ENCODE assay signal across 8 cellular contexts in genomic region chr15:67254238-67255175, GRCh38. TPM values are rescaled to one million over a fixed set of nuclear protein-coding genes. Genes with fewer than 3 reads are reported as not detected.
DNase-seq lines count a peak whose midpoint lies in the region; ATAC-seq, FAIRE-seq and TF ChIP-seq lines count a peak whose summit lies in the region.

Gene AAGAB (minus strand): TSS chr15:67254661. CDS start chr15:67254631, 30 bp downstream.
Gene IQCH (plus strand): TSS chr15:67254786. CDS start chr15:67254897, 111 bp downstream.

- DNase-seq in GM23248 (peak; percentile 99), Karpas-422 (peak; percentile 98), RCC 7860 (ENCODE audit: low spot score) (peak; percentile 93), fibroblast of lung (ENCODE audit: low read depth in 2 of 2) (peak; percentile 97 to 99), naive B cell (peak; percentile 99)
- peak; percentile 95 to 98 for DNase-seq in activated T-helper 1 cell treated with anti-CD3 and anti-CD28 coated beads, Interleukin-2, amount 50 U/mL, for 16 hours (ENCODE audit: low read depth in 1 of 2, low spot score in 1 of 2)
- DNase-seq in stimulated activated effector memory CD8-positive, alpha-beta T cell treated with anti-CD3 and anti-CD28 coated beads, Interleukin-12 subunit alpha, Interleukin-12 subunit beta, amount 100 ng/mL, for 72 hours (ENCODE audit: low spot score in 2 of 2): peak; percentile 98 to 99

- peak; percentile 52 for FAIRE-seq in RCC 7860 (lab: Jason Lieb, UNC)

- ATAC-seq in naive B cell (ENCODE audit: low read depth in 2 of 2): peak; percentile 89 to 91
- peak; percentile 97 for ATAC-seq in stimulated activated effector memory CD8-positive, alpha-beta T cell treated with anti-CD3 and anti-CD28 coated beads, Interleukin-12 subunit alpha, Interleukin-12 subunit beta, amount 100 ng/mL, for 72 hours

- H4K20me1 ChIP-seq in DOHH2 (ENCODE audit: control insufficient read depth, insufficient read depth, low read depth, low read length): 0 out of 2 replicates have a peak, but pooled peaks cover 2% of the 10 kb centered on the region
- H4K20me1 ChIP-seq in GM23248 (ENCODE audit: insufficient read depth): no peaks in the 10 kb centered on the region
- peaks cover 14% of the 10 kb centered on the region for H4K20me1 ChIP-seq in Karpas-422 (ENCODE audit: insufficient read depth, low read depth, low read length)
- no peaks in the 10 kb centered on the region for H4K20me1 ChIP-seq in fibroblast of lung (ENCODE audit: control insufficient read depth, extremely low read depth, insufficient read depth, low read length)

- WGBS in GM23248 (ENCODE audit: low coverage in 1 of 2, low lambda C conversion rate in 2 of 2, missing lambda C conversion rate in 2 of 2), 2 experiments: 1 to 2% methylated on average over 60 to 75 of the region's 76 CpGs

- H3F3A ChIP-seq in DOHH2 (ENCODE audit: control insufficient read depth, insufficient read depth) (peaks cover 3% of the 10 kb centered on the region; the same call in 1 of the 2 replicates), GM23248 (ENCODE audit: insufficient read depth) (peaks cover 11% of the 10 kb centered on the region)

- H3K4me3 Mint-ChIP-seq in naive B cell: peak within 1 kb of the TSS; percentile 95 to 99 (median 98)
- H3K4me3 Mint-ChIP-seq in stimulated activated effector memory CD8-positive, alpha-beta T cell treated with anti-CD3 and anti-CD28 coated beads, Interleukin-12 subunit alpha, Interleukin-12 subunit beta, amount 100 ng/mL, for 72 hours: peak within 1 kb of the TSS; percentile 97

- peaks cover 25 to 42% (median 32%) of the 10 kb centered on the region in 3 donors for H3K4me1 Mint-ChIP-seq in naive B cell
- H3K4me1 Mint-ChIP-seq in stimulated activated effector memory CD8-positive, alpha-beta T cell treated with anti-CD3 and anti-CD28 coated beads, Interleukin-12 subunit alpha, Interleukin-12 subunit beta, amount 100 ng/mL, for 72 hours: peaks cover 45% of the 10 kb centered on the region

- H3K9me3 ChIP-seq in DOHH2 (ENCODE audit: control insufficient read depth, insufficient read depth, low read length) (no peaks in the 10 kb centered on the region), GM23248 (ENCODE audit: low read depth) (no peaks in the 10 kb centered on the region), Karpas-422 (ENCODE audit: low read length) (no peaks in the 10 kb centered on the region), fibroblast of lung (ENCODE audit: control insufficient read depth, insufficient read depth, low read depth, low read length) (no peaks in the 10 kb centered on the region)

- H3K9me2 ChIP-seq in DOHH2 (replicated peaks; ENCODE audit: control insufficient read depth, low read length) (no peaks in the 10 kb centered on the region), GM23248 (ENCODE audit: insufficient read depth) (no peaks in the 10 kb centered on the region), Karpas-422 (replicated peaks; ENCODE audit: insufficient read depth, low read length) (no peaks in the 10 kb centered on the region)

- H3K4me3 ChIP-seq in DOHH2 (ENCODE audit: low read length) (peak within 1 kb of the TSS; percentile 80), GM23248 (peak within 1 kb of the TSS; percentile 99), Karpas-422 (ENCODE audit: low read length) (peak within 1 kb of the TSS; percentile 90), fibroblast of lung (replicated peaks in 1 of 4; ENCODE audit: control extremely low read depth in 1 of 4, insufficient read depth in 1 of 4, low read depth in 3 of 4, low read length in 4 of 4) (peak within 1 kb of the TSS; percentile 81 to 99 (median 94))

- no peaks in the 10 kb centered on the region for H3K36me3 Mint-ChIP-seq in naive B cell
- peaks cover 10% of the 10 kb centered on the region for H3K36me3 Mint-ChIP-seq in stimulated activated effector memory CD8-positive, alpha-beta T cell treated with anti-CD3 and anti-CD28 coated beads, Interleukin-12 subunit alpha, Interleukin-12 subunit beta, amount 100 ng/mL, for 72 hours

- H3K36me3 ChIP-seq in DOHH2 (ENCODE audit: control insufficient read depth, low read length) (0 out of 2 replicates have a peak, but pooled peaks cover 4% of the 10 kb centered on the region), GM23248 (ENCODE audit: low read depth) (no peaks in the 10 kb centered on the region; the same call in 1 of the 2 replicates), Karpas-422 (ENCODE audit: insufficient read depth, low read length) (0 out of 2 replicates have a peak, but pooled peaks cover 3% of the 10 kb centered on the region), fibroblast of lung (ENCODE audit: control insufficient read depth, insufficient read depth, low read length) (no peaks in the 10 kb centered on the region)

- H3K4me2 ChIP-seq in DOHH2 (ENCODE audit: low read length) (peak within 1 kb of the TSS; percentile 74), GM23248 (ENCODE audit: unreplicated experiment) (peak within 1 kb of the TSS; percentile 100), Karpas-422 (ENCODE audit: low read depth, low read length, poor library complexity, severe bottlenecking) (peak within 1 kb of the TSS; percentile 90), fibroblast of lung (ENCODE audit: extremely low read depth, insufficient read depth, low read length) (peak within 1 kb of the TSS; percentile 95)

- H3K27ac Mint-ChIP-seq in naive B cell: peak within 1 kb of the TSS; percentile 91 to 98 (median 96)
- H3K27ac Mint-ChIP-seq in stimulated activated effector memory CD8-positive, alpha-beta T cell treated with anti-CD3 and anti-CD28 coated beads, Interleukin-12 subunit alpha, Interleukin-12 subunit beta, amount 100 ng/mL, for 72 hours: peak within 1 kb of the TSS; percentile 98

- peaks cover 47% of the 10 kb centered on the region for H3K79me2 ChIP-seq in DOHH2 (ENCODE audit: control insufficient read depth, low read length)
- H3K79me2 ChIP-seq in GM23248 (ENCODE audit: insufficient read depth): peaks cover 47% of the 10 kb centered on the region
- H3K79me2 ChIP-seq in Karpas-422 (ENCODE audit: low read length): peaks cover 30% of the 10 kb centered on the region
- peaks cover 39% of the 10 kb centered on the region for H3K79me2 ChIP-seq in fibroblast of lung (ENCODE audit: control insufficient read depth, insufficient read depth, low read length)

- H3K9me3 Mint-ChIP-seq in naive B cell: no peaks in the 10 kb centered on the region
- no peaks in the 10 kb centered on the region for H3K9me3 Mint-ChIP-seq in stimulated activated effector memory CD8-positive, alpha-beta T cell treated with anti-CD3 and anti-CD28 coated beads, Interleukin-12 subunit alpha, Interleukin-12 subunit beta, amount 100 ng/mL, for 72 hours

- in situ Hi-C loops in GM23248 (cut with MboI): no loop called here

- H3K27ac ChIP-seq in DOHH2 (ENCODE audit: low read depth, low read length) (peak within 1 kb of the TSS; percentile 59), GM23248 (peak within 1 kb of the TSS; percentile 98), Karpas-422 (ENCODE audit: low read length) (peak within 1 kb of the TSS; percentile 16; the same call in 1 of the 2 replicates), fibroblast of lung (ENCODE audit: insufficient read depth, low read length) (peak within 1 kb of the TSS; percentile 100)

- TF ChIP-seq CTCF in DOHH2 (IDR thresholded peaks at IDR 0.05; ENCODE audit: low read depth, low read length, poor library complexity, severe bottlenecking) (no peak), fibroblast of lung (conservative IDR thresholded peaks at IDR 0.05 in 1 of 2, IDR thresholded peaks at IDR 0.05 in 1 of 2; ENCODE audit: low read depth in 1 of 2, low read length in 2 of 2) (no peak)

- peak within 1 kb of the TSS; percentile 100 for H3K9ac ChIP-seq in GM23248
- H3K9ac ChIP-seq in Karpas-422 (ENCODE audit: low read length): peak within 1 kb of the TSS; percentile 79
- peak within 1 kb of the TSS; percentile 95 for H3K9ac ChIP-seq in fibroblast of lung (ENCODE audit: insufficient read depth, low read length)

- H2AFZ ChIP-seq in GM23248 (peak within 1 kb of the TSS; percentile 89), Karpas-422 (ENCODE audit: low read length) (peak within 1 kb of the TSS; percentile 87), fibroblast of lung (ENCODE audit: low read length) (peak within 1 kb of the TSS; percentile 92)

- H3K27me3 Mint-ChIP-seq in naive B cell: no peaks in the 10 kb centered on the region

- H3K4me1 ChIP-seq in DOHH2 (ENCODE audit: control insufficient read depth, low read length) (peaks cover 26% of the 10 kb centered on the region), GM23248 (ENCODE audit: insufficient read depth) (peaks cover 13% of the 10 kb centered on the region), Karpas-422 (ENCODE audit: low read length) (peaks cover 15% of the 10 kb centered on the region), fibroblast of lung (ENCODE audit: control insufficient read depth, extremely low read depth, insufficient read depth, low read length) (peaks cover 2% of the 10 kb centered on the region)

- H3K27me3 ChIP-seq in DOHH2 (ENCODE audit: control insufficient read depth, low read length) (peaks cover 3% of the 10 kb centered on the region; the same call in 1 of the 2 replicates), GM23248 (replicated peaks; ENCODE audit: insufficient read depth) (no peaks in the 10 kb centered on the region), Karpas-422 (ENCODE audit: low read length) (no peaks in the 10 kb centered on the region), fibroblast of lung (ENCODE audit: control insufficient read depth, insufficient read depth, low read length) (no peaks in the 10 kb centered on the region)

RNA-seq across cellular contexts. Expression of gene AAGAB, which starts in this region (rescaled TPM):
- 40.9 and 52.4 TPM in 2 replicates for total RNA-seq in GM23248 (2014; rRNA removed; shearing (Covaris generic))
- polyA plus RNA-seq in GM23248 (2016; fragmentation: Nextera tagmentation; extraction: Ambion mirVana) (43.3 and 44.1 TPM in 2 replicates), fibroblast of lung (53.8 and 62.5 TPM in 2 replicates), naive B cell (ENCODE audit: low read depth in 6 of 6) (10 to 100 TPM; 30.7 to 41.8 (median 35.1) TPM)
- total RNA-seq in Karpas-422 (2014; rRNA removed; shearing (Covaris generic); ENCODE audit: low replicate concordance): 30.6 and 46.3 TPM in 2 replicates
- 41.6 and 55.8 TPM in 2 replicates for total RNA-seq in fibroblast of lung
- 41.1 and 43.4 TPM in 2 replicates for polyA plus RNA-seq in fibroblast of lung (2012)
- polyA minus RNA-seq in fibroblast of lung (ENCODE audit: low replicate concordance): 18.3 and 26.3 TPM in 2 replicates

RNA-seq across cellular contexts. Expression of gene IQCH, which starts in this region (rescaled TPM):
- total RNA-seq in GM23248 (2014; rRNA removed; shearing (Covaris generic)): 1.8 and 4.1 TPM in 2 replicates
- polyA plus RNA-seq in GM23248 (2016; fragmentation: Nextera tagmentation; extraction: Ambion mirVana) (1.8 and 2.1 TPM in 2 replicates), fibroblast of lung (1.3 and 1.7 TPM in 2 replicates), naive B cell (ENCODE audit: low read depth in 6 of 6) (under 1 TPM in 2 of 6 donors, not detected in 4; 0.23 to 0.30 TPM)
- 2.4 and 4.0 TPM in 2 replicates for total RNA-seq in Karpas-422 (2014; rRNA removed; shearing (Covaris generic); ENCODE audit: low replicate concordance)
- total RNA-seq in fibroblast of lung: 2.6 and 5.0 TPM in 2 replicates
- polyA plus RNA-seq in fibroblast of lung (2012): 1.1 TPM in 2 replicates
- polyA minus RNA-seq in fibroblast of lung (ENCODE audit: low replicate concordance): 0.59 and 7.7 TPM in 2 replicates

Comparison
In these comparisons a context has a peak if more than half of its experiments do, and no peak if none do; other contexts are left out.
1. Peak in every context shown above with its lines: DNase-seq, ATAC-seq, H3K4me3 ChIP-seq and H3K27ac ChIP-seq.
2. H3K27ac ChIP-seq: peak in every context shown above with its lines; median percentile 100 in fibroblast of lung; 98 in GM23248; 59 in DOHH2; 16 in Karpas-422.